ENCODE assay signal across 8 cellular contexts in the genomic region with DNA sequence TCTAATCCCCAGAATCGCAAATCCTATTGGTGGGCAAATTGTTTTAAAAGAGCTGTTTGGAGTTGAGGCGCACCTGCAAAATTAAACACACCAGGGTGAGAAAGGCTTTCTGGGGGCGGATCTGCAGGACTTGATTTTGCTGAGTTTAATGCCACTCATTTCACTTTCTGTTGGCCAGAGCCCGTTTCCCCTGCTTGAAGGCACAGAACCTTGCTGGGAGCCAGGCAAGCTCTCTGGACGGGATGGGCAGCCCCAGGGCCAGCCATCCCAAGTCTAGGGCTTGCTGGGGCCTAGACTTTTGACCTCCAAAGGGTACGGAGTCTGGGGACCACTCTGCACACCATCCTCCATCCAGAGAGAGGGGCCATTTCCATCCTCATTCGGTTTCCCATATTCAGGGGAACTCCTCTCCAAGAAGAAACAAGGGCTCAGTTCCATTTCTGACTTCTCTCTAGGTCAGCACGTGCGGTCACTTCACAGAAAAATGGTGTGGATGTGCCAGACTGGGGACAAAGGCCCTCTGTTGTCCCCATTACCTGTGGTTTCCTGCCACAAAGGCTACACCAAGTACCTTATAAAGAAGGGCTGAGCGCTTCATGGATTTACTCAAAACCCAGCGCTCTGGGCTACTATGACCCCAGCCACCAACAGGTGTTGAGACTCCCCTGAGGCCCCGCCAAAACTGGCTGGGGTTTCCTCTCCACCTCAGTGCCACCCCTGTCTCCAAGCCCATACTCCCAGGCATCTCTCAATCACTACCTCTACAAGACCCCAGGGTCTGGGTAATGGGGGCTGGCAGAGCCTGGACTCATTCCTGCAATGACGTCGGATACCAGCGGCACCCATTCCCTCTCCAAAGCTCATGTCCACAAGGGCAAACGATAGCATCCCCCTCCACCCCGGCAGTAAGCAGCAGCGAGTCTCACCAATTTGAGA.
A peak's percentile ranks its signal among the peaks of the same experiment; 100 is the strongest.
DNase-seq lines count a peak whose midpoint lies in the region; ATAC-seq and TF ChIP-seq lines count a peak whose summit lies in the region.

No MANE protein-coding gene starts in this region.

- peak overlapping the region; percentile 79 for H3K27ac Mint-ChIP-seq in activated naive CD4-positive, alpha-beta T cell treated with anti-CD3 and anti-CD28 coated beads, Interleukin-2, amount 50 U/mL, for 24 hours

- peaks cover 9 to 28% (median 12%) of the 10 kb centered on the region in 4 donors for H3K4me1 ChIP-seq in liver (ENCODE audit: control insufficient read depth in 4 of 4, insufficient read depth in 4 of 4, low read length in 3 of 4)
- peaks cover 41 to 48% (median 43%) of the 10 kb centered on the region in 4 donors for H3K4me1 ChIP-seq in upper lobe of left lung

- ATAC-seq in upper lobe of left lung (ENCODE audit: low FRiP score in 2 of 2): no peak
- ATAC-seq in HG02870 (IDR thresholded peaks at IDR 0.05; ENCODE audit: unreplicated experiment): no peak

- H3K36me3 ChIP-seq in SK-N-MC (ENCODE audit: insufficient read depth, low read length) (no peaks in the 10 kb centered on the region), liver (ENCODE audit: control insufficient read depth in 4 of 4, insufficient read depth in 3 of 4, low read depth in 1 of 4, low read length in 3 of 4) (no peaks in the 10 kb centered on the region), upper lobe of left lung (no peaks in the 10 kb centered on the region)

- no peaks in the 10 kb centered on the region for H3K27me3 Mint-ChIP-seq in activated naive CD4-positive, alpha-beta T cell treated with anti-CD3 and anti-CD28 coated beads, Interleukin-2, amount 50 U/mL, for 24 hours

- H3K9ac ChIP-seq in SK-N-MC (ENCODE audit: insufficient read length): peak overlapping the region; percentile 99
- H3K9ac ChIP-seq in liver (ENCODE audit: low read depth in 1 of 2, low read length in 2 of 2): no peak overlapping the region

- DNase-seq in activated naive CD4-positive, alpha-beta T cell (lab: John Stamatoyannopoulos, UW): no peak
- DNase-seq in SK-N-MC (ENCODE audit: low read depth, low spot score): no peak
- DNase-seq in upper lobe of left lung: no peak
- no peak for DNase-seq in HK-2 (ENCODE audit: unreplicated experiment)
- DNase-seq in NK-92 (lab: John Stamatoyannopoulos, UW; ENCODE audit: unreplicated experiment): no peak

- H3K27ac ChIP-seq in SK-N-MC (peak overlapping the region; percentile 100), liver (ENCODE audit: low read depth in 1 of 2, low read length in 2 of 2) (peak overlapping the region; percentile 98 to 99), upper lobe of left lung (peak overlapping the region; percentile 93 to 99 (median 97))

- peaks cover 6% of the 10 kb centered on the region for H3K9me3 Mint-ChIP-seq in activated naive CD4-positive, alpha-beta T cell treated with anti-CD3 and anti-CD28 coated beads, Interleukin-2, amount 50 U/mL, for 24 hours

- WGBS in liver: 92% methylated on average over 18 of the region's 18 CpGs
- 87 to 97% methylated on average over 12 to 18 of the region's 18 CpGs for WGBS in upper lobe of left lung, 2 donors

- no peaks in the 10 kb centered on the region for H3K27me3 ChIP-seq in liver (ENCODE audit: control insufficient read depth in 4 of 4, insufficient read depth in 4 of 4, low read length in 3 of 4)
- H3K27me3 ChIP-seq in upper lobe of left lung: no peaks in the 10 kb centered on the region

- no peak for TF ChIP-seq POLR2A in upper lobe of left lung (IDR thresholded peaks at IDR 0.05)

- peak overlapping the region; percentile 81 for H3K4me3 ChIP-seq in SK-N-MC
- no peak overlapping the region for H3K4me3 ChIP-seq in liver (ENCODE audit: low read depth in 1 of 3, low read length in 3 of 3)
- H3K4me3 ChIP-seq in upper lobe of left lung: no peak overlapping the region

- TF ChIP-seq CTCF in liver (IDR thresholded peaks at IDR 0.05; ENCODE audit: low read depth, low read length, missing input control): no peak
- no peak for TF ChIP-seq CTCF in upper lobe of left lung (IDR thresholded peaks at IDR 0.05)

- peaks cover 4% of the 10 kb centered on the region for H3K36me3 Mint-ChIP-seq in activated naive CD4-positive, alpha-beta T cell treated with anti-CD3 and anti-CD28 coated beads, Interleukin-2, amount 50 U/mL, for 24 hours

- H3K4me1 Mint-ChIP-seq in activated naive CD4-positive, alpha-beta T cell treated with anti-CD3 and anti-CD28 coated beads, Interleukin-2, amount 50 U/mL, for 24 hours: peaks cover 36% of the 10 kb centered on the region

- H3K9me3 ChIP-seq in SK-N-MC (ENCODE audit: low read depth, low read length): no peaks in the 10 kb centered on the region
- H3K9me3 ChIP-seq in liver (ENCODE audit: control insufficient read depth in 4 of 4, low read length in 3 of 4): no peaks in the 10 kb centered on the region
- no peaks in the 10 kb centered on the region for H3K9me3 ChIP-seq in upper lobe of left lung

- no peak for TF ChIP-seq RAD21 in liver (IDR thresholded peaks at IDR 0.05)

- H3K4me3 Mint-ChIP-seq in activated naive CD4-positive, alpha-beta T cell treated with anti-CD3 and anti-CD28 coated beads, Interleukin-2, amount 50 U/mL, for 24 hours: no peak overlapping the region

- TF ChIP-seq EP300 in upper lobe of left lung (IDR thresholded peaks at IDR 0.05): no peak

TF ChIP-seq in liver, 16 proteins besides CTCF, POLR2A, EP300 and RAD21:
- TF ChIP-seq, protein P1, sequence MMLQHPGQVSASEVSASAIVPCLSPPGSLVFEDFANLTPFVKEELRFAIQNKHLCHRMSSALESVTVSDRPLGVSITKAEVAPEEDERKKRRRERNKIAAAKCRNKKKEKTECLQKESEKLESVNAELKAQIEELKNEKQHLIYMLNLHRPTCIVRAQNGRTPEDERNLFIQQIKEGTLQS (IDR thresholded peaks at IDR 0.05): no peak
- no peak for TF ChIP-seq FOXA2 (IDR thresholded peaks at IDR 0.05)
- TF ChIP-seq EGR1 (IDR thresholded peaks at IDR 0.05; ENCODE audit: low read depth in 2 of 2): no peak
- no peak for TF ChIP-seq TAF1 (conservative IDR thresholded peaks at IDR 0.05)
TF ChIP-seq in liver: peak in this region for 0.
